In the genomic region with DNA sequence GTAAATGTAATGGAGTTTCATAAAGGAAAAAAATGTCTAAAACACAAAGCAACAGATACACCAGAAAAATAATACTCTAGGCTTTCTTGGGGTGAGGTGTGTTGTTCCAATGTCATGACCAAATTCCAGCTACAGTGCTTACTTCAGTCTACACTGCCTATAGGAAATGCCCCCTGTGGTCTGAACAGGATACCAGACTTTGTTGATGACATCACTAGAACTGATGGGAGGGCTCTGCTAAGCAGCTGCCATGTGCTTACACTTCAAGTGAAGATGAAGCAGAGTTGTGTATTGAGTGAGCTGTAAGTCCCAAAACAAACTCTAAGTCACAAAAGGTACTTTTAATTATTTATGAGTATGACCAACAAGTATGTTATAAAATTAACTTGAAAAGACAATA, we compare ENCODE assay signal across 16 cellular contexts.
DNase-seq lines count a peak whose midpoint lies in the region; TF ChIP-seq lines count a peak whose summit lies in the region.
"Had no signal": no experiment of that assay in that cellular context is flagged by ENCODE, and none has a peak within 500 bp of the region (broad histone marks: within the 10 kb centered on the region; RNA-seq: fewer than 3 reads in every experiment).

No MANE protein-coding gene starts in this region.

- no peaks in the 10 kb centered on the region for H3K27me3 ChIP-seq in colonic mucosa
- H3K27me3 ChIP-seq: MG63, Peyer's patch had no signal

- no peak overlapping the region for H3K9ac ChIP-seq in colonic mucosa (ENCODE audit: low read depth in 2 of 2, low read length in 2 of 2)

- H3K27ac ChIP-seq in HEK293 (ENCODE audit: extremely low read depth, low read depth, low read length) (no peak overlapping the region), colonic mucosa (no peak overlapping the region)
- H3K27ac ChIP-seq: Peyer's patch had no signal

- no peaks in the 10 kb centered on the region for H3K9me3 ChIP-seq in HEK293 (ENCODE audit: control insufficient read depth, insufficient read depth, low read depth, low read length)
- H3K9me3 ChIP-seq in colonic mucosa: no peaks in the 10 kb centered on the region
- H3K9me3 ChIP-seq: HAP-1, MG63, Peyer's patch had no signal

- CTCF ChIA-PET in HEK293 (lab: Yijun Ruan, JAX): interaction anchor here (0.6 kb wide), 1 partner anchor 44 kb away, joined by 3 read pairs; no protein-coding TSS in a partner anchor

- no peaks in the 10 kb centered on the region for H3K4me1 ChIP-seq in HEK293 (ENCODE audit: control insufficient read depth, insufficient read depth, low read length)
- no peaks in the 10 kb centered on the region for H3K4me1 ChIP-seq in colonic mucosa
- H3K4me1 ChIP-seq: HAP-1, Peyer's patch had no signal

- POLR2A ChIA-PET in HEK293 (lab: Yijun Ruan, JAX): no interaction called here

- TF ChIP-seq CTCF in HEK293 (tag by site-specific recombination; IDR thresholded peaks at IDR 0.05): no peak
- no peak for TF ChIP-seq CTCF in colonic mucosa (IDR thresholded peaks at IDR 0.05)

- no peak overlapping the region for H3K4me3 ChIP-seq in HEK293 (ENCODE audit: low read depth, low read length)
- no peak overlapping the region for H3K4me3 ChIP-seq in colonic mucosa
- H3K4me3 ChIP-seq: HAP-1, MG63, Peyer's patch had no signal

- intact Hi-C loops in colonic mucosa (cut with DNase I): no loop called here

- no peaks in the 10 kb centered on the region for H3K36me3 ChIP-seq in HEK293 (ENCODE audit: control insufficient read depth in 2 of 2, insufficient read depth in 1 of 2, low read length in 2 of 2)
- H3K36me3 ChIP-seq in colonic mucosa: no peaks in the 10 kb centered on the region
- H3K36me3 ChIP-seq: HAP-1, MG63, Peyer's patch had no signal

- DNase-seq in NCI-H510A treated with DMSO at 0.1 percent for 48 hours (lab: John Stamatoyannopoulos, UW) (peak; percentile 4), NCI-H510A (lab: John Stamatoyannopoulos, UW) (no peak), RKO (ENCODE audit: low spot score) (peak; percentile 9), kidney tubule cell (ENCODE audit: low spot score) (peak; percentile 22), occipital lobe (lab: John Stamatoyannopoulos, UW) (no peak), HuH-7.5 (ENCODE audit: low spot score) (no peak), colonic mucosa (no peak)
- DNase-seq: AML-193, Calu3, KBM-7, MG63, NCI-H1105, NCI-H1930, Peyer's patch had no signal

TF ChIP-seq in HEK293, 187 proteins besides CTCF, POLR2A, EP300 and RAD21:
- TF ChIP-seq, protein P1, sequence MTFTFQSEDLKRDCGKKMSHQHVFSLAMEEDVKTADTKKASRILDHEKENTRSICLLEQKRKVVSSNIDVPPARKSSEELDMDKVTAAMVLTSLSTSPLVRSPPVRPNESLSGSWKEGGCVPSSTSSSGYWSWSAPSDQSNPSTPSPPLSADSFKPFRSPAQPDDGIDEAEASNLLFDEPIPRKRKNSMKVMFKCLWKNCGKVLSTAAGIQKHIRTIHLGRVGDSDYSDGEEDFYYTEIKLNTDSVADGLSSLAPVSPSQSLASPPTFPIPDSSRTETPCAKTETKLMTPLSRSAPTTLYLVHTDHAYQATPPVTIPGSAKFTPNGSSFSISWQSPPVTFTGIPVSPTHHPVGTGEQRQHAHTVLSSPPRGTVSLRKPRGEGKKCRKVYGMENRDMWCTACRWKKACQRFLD (tag by site-specific recombination; IDR thresholded peaks at IDR 0.05): no peak
- TF ChIP-seq, protein P2, sequence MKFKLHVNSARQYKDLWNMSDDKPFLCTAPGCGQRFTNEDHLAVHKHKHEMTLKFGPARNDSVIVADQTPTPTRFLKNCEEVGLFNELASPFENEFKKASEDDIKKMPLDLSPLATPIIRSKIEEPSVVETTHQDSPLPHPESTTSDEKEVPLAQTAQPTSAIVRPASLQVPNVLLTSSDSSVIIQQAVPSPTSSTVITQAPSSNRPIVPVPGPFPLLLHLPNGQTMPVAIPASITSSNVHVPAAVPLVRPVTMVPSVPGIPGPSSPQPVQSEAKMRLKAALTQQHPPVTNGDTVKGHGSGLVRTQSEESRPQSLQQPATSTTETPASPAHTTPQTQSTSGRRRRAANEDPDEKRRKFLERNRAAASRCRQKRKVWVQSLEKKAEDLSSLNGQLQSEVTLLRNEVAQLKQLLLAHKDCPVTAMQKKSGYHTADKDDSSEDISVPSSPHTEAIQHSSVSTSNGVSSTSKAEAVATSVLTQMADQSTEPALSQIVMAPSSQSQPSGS (tag by site-specific recombination; IDR thresholded peaks at IDR 0.05; ENCODE audit: low read depth): 0 out of 2 replicates have a peak, but pooled peaks have one; percentile 37
- TF ChIP-seq GLIS1 (tag by site-specific recombination; IDR thresholded peaks at IDR 0.05) (peak; percentile 38; the same call in 1 of the 2 replicates), ZXDB (tag by site-specific recombination; IDR thresholded peaks at IDR 0.05) (no peak)
TF ChIP-seq in HEK293: peak in this region for 2.

Comparison
In these comparisons a context has a peak if more than half of its experiments do, and no peak if none do; other contexts are left out.
1. DNase-seq: peak in NCI-H510A treated with DMSO at 0.1 percent for 48 hours (single experiment), RKO (single experiment) and kidney tubule cell (single experiment); none in NCI-H510A (single experiment), occipital lobe (single experiment), HuH-7.5 (single experiment) and colonic mucosa (single experiment).